ENCODE assay signal across 1 cellular context in the genomic region with DNA sequence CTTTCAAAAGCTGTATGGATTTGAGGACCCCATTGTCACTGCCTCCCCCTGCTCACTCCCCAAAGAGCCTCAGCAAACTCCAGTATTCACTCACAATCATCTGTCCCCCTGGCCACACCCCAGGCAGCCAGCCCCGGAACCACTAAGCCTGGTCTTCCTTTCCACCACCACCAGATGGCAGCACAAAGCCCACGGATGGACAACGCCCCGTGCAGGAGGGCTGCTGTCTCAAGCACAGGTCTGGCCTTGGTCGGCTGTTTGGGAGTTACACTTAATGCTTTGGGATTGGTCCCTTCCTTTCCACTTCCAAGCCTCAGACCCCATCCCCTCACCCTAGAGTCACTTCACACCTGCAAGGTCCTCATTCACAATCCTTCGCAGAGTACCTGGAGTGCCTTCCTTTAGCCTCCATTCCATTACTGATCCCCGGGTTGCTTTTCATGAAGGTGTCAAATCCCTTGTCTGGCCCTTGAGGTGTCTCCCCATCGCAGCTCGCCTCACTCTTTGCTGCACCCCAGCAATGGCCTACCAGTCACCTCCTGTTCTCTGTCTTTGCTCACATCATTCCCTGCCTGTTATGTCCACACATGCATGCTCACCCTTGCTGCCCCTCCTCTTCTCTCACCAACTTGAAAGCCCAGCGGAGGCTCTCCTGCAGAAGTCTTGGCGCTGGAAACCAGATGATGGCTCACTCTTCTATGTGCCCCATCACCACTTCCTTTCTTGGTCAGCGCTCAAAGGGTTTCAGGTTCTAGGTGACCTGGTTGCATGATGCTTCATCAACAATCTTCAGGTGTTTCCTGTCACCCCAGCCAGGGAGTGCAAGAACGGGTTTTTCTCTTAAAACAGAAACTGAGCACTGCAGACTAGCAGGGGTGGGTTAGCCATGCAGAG.
TF ChIP-seq lines count a peak whose summit lies in the region.

No MANE protein-coding gene starts in this region.

TF ChIP-seq in endothelial cell of umbilical vein, 7 proteins besides CTCF, POLR2A, EP300 and RAD21:
- TF ChIP-seq MAX (IDR thresholded peaks at IDR 0.05; ENCODE audit: insufficient read depth, insufficient read length) = no peak
- TF ChIP-seq JUN (IDR thresholded peaks at IDR 0.05; ENCODE audit: borderline replicate concordance, insufficient read depth, insufficient read length, low read depth) = no peak
- TF ChIP-seq MYC (IDR thresholded peaks at IDR 0.05; ENCODE audit: low read depth, low read length) = no peak
- TF ChIP-seq FOS (IDR thresholded peaks at IDR 0.05; ENCODE audit: borderline replicate concordance, insufficient read depth, low read length) = no peak
